In genomic region chr3:52084216-52084945, GRCh38 we compare ENCODE assay signal across 15 cellular contexts.
"Had no signal": no experiment of that assay in that cellular context is flagged by ENCODE, and none has a peak within 500 bp of the region (broad histone marks: within the 10 kb centered on the region; RNA-seq: fewer than 3 reads in every experiment).

No MANE protein-coding gene starts in this region.

- ATAC-seq: activated CD4-positive, alpha-beta T cell treated with anti-CD3 and anti-CD28 coated beads for 36 hours; naive thymus-derived CD4-positive, alpha-beta T cell had no signal

- H3K4me3 ChIP-seq: colonic mucosa, transverse colon, uterus had no signal

- H3K27me3 ChIP-seq: colonic mucosa, foreskin keratinocyte, transverse colon, uterus had no signal

- H3K9me3 ChIP-seq: colonic mucosa, transverse colon, uterus had no signal

- FAIRE-seq: keratinocyte, TTC549 had no signal

- H3K36me3 ChIP-seq: colonic mucosa, transverse colon, uterus had no signal

- H3K27ac ChIP-seq: colonic mucosa, foreskin keratinocyte, transverse colon, uterus had no signal

- DNase-seq: activated CD4-positive, alpha-beta memory T cell treated with anti-CD3 and anti-CD28 coated beads for 36 hours; activated CD4-positive, alpha-beta T cell treated with anti-CD3 and anti-CD28 coated beads for 36 hours; activated naive CD4-positive, alpha-beta T cell treated with anti-CD3 and anti-CD28 coated beads for 36 hours; activated T-cell treated with anti-CD3 and anti-CD28 coated beads, Interleukin-2, amount 50 U/mL, for 24 hours; central memory CD4-positive, alpha-beta T cell; colonic mucosa; foreskin keratinocyte; glutamatergic neuron; mesenchymal stem cell; naive thymus-derived CD4-positive, alpha-beta T cell; occipital lobe; transverse colon; uterus had no signal

- H3K4me1 ChIP-seq: colonic mucosa, uterus had no signal
